8 cellular contexts compared by ENCODE assay signal in genomic region chr9:98989036-98990000, GRCh38. TPM values are rescaled to one million over a fixed set of nuclear protein-coding genes. Genes with fewer than 3 reads are reported as not detected.
DNase-seq lines count a peak whose midpoint lies in the region; ATAC-seq, FAIRE-seq and TF ChIP-seq lines count a peak whose summit lies in the region.

No MANE protein-coding gene starts in this region.

- peak; percentile 18 to 48 (median 41); a peak in 2 of 4 replicates for TF ChIP-seq CTCF in H1 (IDR thresholded peaks at IDR 0.05; ENCODE audit: control extremely low read depth in 1 of 3, insufficient read depth in 1 of 3, low read depth in 1 of 3, low read length in 3 of 3)
- TF ChIP-seq CTCF in omental fat pad (IDR thresholded peaks at IDR 0.05), result no peak
- no peak for TF ChIP-seq CTCF in GM10266 (IDR thresholded peaks at IDR 0.05; ENCODE audit: control insufficient read depth, insufficient read depth, low read depth, missing control alignments)

- no peaks in the 10 kb centered on the region for H4K20me1 ChIP-seq in H1 (replicated peaks in 1 of 2; ENCODE audit: control insufficient read depth in 1 of 2, insufficient read depth in 2 of 2, low read length in 2 of 2)

- CTCF ChIA-PET in H1 (lab: Charles Lee; ENCODE audit: partially characterized antibody), result interaction anchor here (0.8 to 3.8 kb wide), 15 partner anchors 9 to 174 kb away, joined by 3 to 27 read pairs (median 3); no protein-coding TSS in a partner anchor

- 0 out of 2 replicates have a peak overlapping the region, but pooled peaks have one; percentile 61 for H2BK15ac ChIP-seq in H1 (ENCODE audit: low read length)

- DNase-seq in Caki2 (ENCODE audit: low read depth) (peak; percentile 95), NCI-H460 (ENCODE audit: extremely low read depth, low read depth) (peak; percentile 88), H1 (ENCODE audit: low read depth in 1 of 2, low spot score in 2 of 2) (no peak), omental fat pad (ENCODE audit: low spot score) (peak; percentile 50), GM10266 (ENCODE audit: extremely low spot score) (no peak)

- TF ChIP-seq POLR2A in H1 (IDR thresholded peaks at IDR 0.05; ENCODE audit: control extremely low read depth in 1 of 2, low read depth in 2 of 2, low read length in 2 of 2), result no peak

- no peak overlapping the region for H3K9ac ChIP-seq in H1 (replicated peaks in 1 of 4; ENCODE audit: extremely low read depth in 1 of 4, low read depth in 3 of 4, low read length in 3 of 4)

- H3K79me1 ChIP-seq in H1 (ENCODE audit: low read depth, low read length), result no peaks in the 10 kb centered on the region

- H2BK5ac ChIP-seq in H1 (ENCODE audit: low read depth, low read length), result no peak overlapping the region

- no peaks in the 10 kb centered on the region for H3K79me2 ChIP-seq in H1 (ENCODE audit: control insufficient read depth in 1 of 2, insufficient read depth in 2 of 2, low read length in 2 of 2)

- in situ Hi-C loops in Caki2 (cut with HindIII; ENCODE audit: low pct_unique_long_range_greater_than_20kb, low sequenced_read_pairs), result no loop called here

- H2AK5ac ChIP-seq in H1 (ENCODE audit: low read depth, low read length), result no peak overlapping the region

- no peaks in the 10 kb centered on the region for H3K36me3 ChIP-seq in H1 (ENCODE audit: control insufficient read depth in 2 of 4, insufficient read depth in 4 of 4, low read length in 3 of 4)

- no peak overlapping the region for H2BK20ac ChIP-seq in H1 (ENCODE audit: low read length)

- ATAC-seq in omental fat pad (ENCODE audit: low FRiP score) (peak; percentile 78), HG03432 (IDR thresholded peaks at IDR 0.05; ENCODE audit: unreplicated experiment) (no peak), GM19328 (IDR thresholded peaks at IDR 0.05; ENCODE audit: unreplicated experiment) (no peak), GM18520 (IDR thresholded peaks at IDR 0.05; ENCODE audit: unreplicated experiment) (no peak)

- H3K23ac ChIP-seq in H1 (ENCODE audit: insufficient read length), result no peak overlapping the region

- H2BK120ac ChIP-seq in H1 (replicated peaks; ENCODE audit: low read depth, low read length), result no peak overlapping the region

- peaks cover 1% of the 10 kb centered on the region; the same call in 1 of the 2 replicates for H3K23me2 ChIP-seq in H1 (ENCODE audit: low read depth, low read length)

- H4K5ac ChIP-seq in H1 (ENCODE audit: insufficient read length, low read depth, low read length), result no peak overlapping the region

- H3K9me3 ChIP-seq in H1 (ENCODE audit: insufficient read depth in 2 of 2, low read depth in 1 of 2, low read length in 1 of 2), result peaks cover 7 to 17% of the 10 kb centered on the region in 2 experiments; a peak in 3 of 4 replicates

- no peak overlapping the region for H3K4ac ChIP-seq in H1 (replicated peaks; ENCODE audit: insufficient read length, low read depth, low read length)

- WGBS in H1 (ENCODE audit: extremely low coverage in 1 of 2, insufficient coverage in 1 of 2, insufficient read length in 1 of 2, insufficient replicate concordance in 2 of 2, low coverage in 1 of 2, low lambda C conversion rate in 2 of 2, missing lambda C conversion rate in 1 of 2), 2 experiments, result 77% methylated on average over 13 of the region's 13 CpGs; no CpG with 5 or more reads in 1 of the 2 experiments

- no peaks in the 10 kb centered on the region for H3K4me1 ChIP-seq in H1 (replicated peaks in 1 of 4; ENCODE audit: control insufficient read depth in 3 of 4, insufficient read depth in 4 of 4, low read length in 3 of 4)

- H4K8ac ChIP-seq in H1 (ENCODE audit: extremely low read depth, insufficient read depth, low read length), result no peak overlapping the region

- peak; percentile 28 for FAIRE-seq in H1 (lab: Jason Lieb, UNC)

- no peak overlapping the region for H3K27ac ChIP-seq in H1 (ENCODE audit: low read depth, low read length)

- H2BK12ac ChIP-seq in H1 (ENCODE audit: low read depth, low read length), result no peak overlapping the region

- no peak overlapping the region for H3K56ac ChIP-seq in H1 (replicated peaks; ENCODE audit: insufficient read length, low read depth, low read length)

- H4K91ac ChIP-seq in H1 (replicated peaks; ENCODE audit: insufficient read length, low read length), result no peak overlapping the region

- TF ChIP-seq RAD21 in H1 (IDR thresholded peaks at IDR 0.05 in 1 of 2, conservative IDR thresholded peaks at IDR 0.05 in 1 of 2; ENCODE audit: low read depth in 2 of 2, low read length in 2 of 2), result peak; percentile 27 to 53; a peak in 3 of 4 replicates

- no peak overlapping the region for H2AFZ ChIP-seq in H1 (ENCODE audit: low read length)

- H3K4me3 ChIP-seq in H1 (ENCODE audit: extremely low read depth in 1 of 4, insufficient read depth in 2 of 4, low read depth in 3 of 4, low read length in 4 of 4), result no peak overlapping the region

- POLR2A ChIA-PET in H1 (lab: Charles Lee; ENCODE audit: partially characterized antibody), result interaction anchor here (0.7 kb wide), 1 partner anchor 46 kb away, joined by 4 read pairs; no protein-coding TSS in a partner anchor

- H3K4me2 ChIP-seq in H1 (ENCODE audit: insufficient read depth in 1 of 2, low read depth in 2 of 2, low read length in 2 of 2), result no peak overlapping the region

- H3K18ac ChIP-seq in H1 (ENCODE audit: extremely low read depth, low read length), result no peak overlapping the region

- H3K14ac ChIP-seq in H1 (ENCODE audit: insufficient read length), result no peak overlapping the region

- H3K27me3 ChIP-seq in H1 (replicated peaks in 1 of 4; ENCODE audit: control insufficient read depth in 3 of 4, extremely low read depth in 1 of 4, insufficient read depth in 3 of 4, low read length in 3 of 4), result no peaks in the 10 kb centered on the region

- TF ChIP-seq EP300 in H1 (IDR thresholded peaks at IDR 0.05; ENCODE audit: borderline replicate concordance in 1 of 2, low read depth in 2 of 2, low read length in 2 of 2), result no peak

TF ChIP-seq in H1, 55 proteins besides CTCF, POLR2A, EP300 and RAD21:
- TF ChIP-seq RBBP5 (IDR thresholded peaks at IDR 0.05; ENCODE audit: borderline replicate concordance, low read depth, low read length) (no peak), USF2 (IDR thresholded peaks at IDR 0.05; ENCODE audit: low read length) (no peak), RNF2 (IDR thresholded peaks at IDR 0.05; ENCODE audit: borderline replicate concordance, low read depth, low read length, missing control alignments, poor library complexity, severe bottlenecking) (no peak), MAFK (IDR thresholded peaks at IDR 0.05; ENCODE audit: low read depth, low read length) (no peak), EGR1 (IDR thresholded peaks at IDR 0.05; ENCODE audit: borderline replicate concordance, low read depth, low read length) (no peak), POLR2AphosphoS5 (IDR thresholded peaks at IDR 0.05; ENCODE audit: low read depth, low read length) (no peak), KDM5A (IDR thresholded peaks at IDR 0.05; ENCODE audit: low read length) (no peak), SIRT6 (IDR thresholded peaks at IDR 0.05; ENCODE audit: low read length) (no peak), GABPA (IDR thresholded peaks at IDR 0.05; ENCODE audit: borderline replicate concordance, insufficient read depth, low read length) (no peak), CHD2 (IDR thresholded peaks at IDR 0.05; ENCODE audit: low read length) (no peak), MAX (IDR thresholded peaks at IDR 0.05) (no peak), TBP (IDR thresholded peaks at IDR 0.05; ENCODE audit: low read depth, low read length) (no peak), POU5F1 (IDR thresholded peaks at IDR 0.05; ENCODE audit: low read depth, low read length) (no peak), SP1 (IDR thresholded peaks at IDR 0.05; ENCODE audit: low read depth, low read length) (no peak), BCL11A (IDR thresholded peaks at IDR 0.05; ENCODE audit: low read depth in 2 of 2, low read length in 2 of 2) (no peak)
TF ChIP-seq in H1: peak in this region for 0.

RNA-seq across cellular contexts. Expression of gene COL15A1, which starts 45.6 kb away (rescaled TPM):
- not detected in 2 replicates for total RNA-seq in Caki2 (2014; rRNA removed; shearing (Covaris generic); ENCODE audit: low replicate concordance)
- 0.89 and 1.0 TPM in 2 replicates for total RNA-seq in NCI-H460 (2014; rRNA removed; shearing (Covaris generic))
- polyA plus RNA-seq in NCI-H460 (2014; cell fraction: nucleus; rRNA removed), result 0.12 and 0.65 TPM in 2 replicates
- total RNA-seq in H1 (2021; fragmentation: NEBNext Ultra II Directional; extraction: Animal tissue kit (Norgen Biotek cat#: 25700)), result 0.08 and 0.15 TPM in 2 replicates
- polyA plus RNA-seq in H1 (2011; rRNA removed), result 0.12 and 0.19 TPM in 2 replicates
- 0.13 TPM for polyA plus RNA-seq in H1 (2011; cell fraction: cytosol; rRNA removed)
- polyA plus RNA-seq in H1 (2011; cell fraction: nucleus; rRNA removed), result 1.2 TPM
- polyA plus RNA-seq in H1 (2012, experiment 1 of 2), result 0.08 to 0.29 TPM (median 0.09 TPM) in 3 of 4 replicates, not detected in the other
- 0.07 TPM for polyA plus RNA-seq in H1 (2012, experiment 2 of 2)
- polyA plus RNA-seq in H1 (2013, experiment 1 of 2), result 0.06 TPM
- 0.07 TPM for polyA plus RNA-seq in H1 (2013, experiment 2 of 2)
- 0.24 and 0.41 TPM in 2 replicates for polyA minus RNA-seq in H1 (2011; rRNA and poly(A)+ RNA removed)
- not detected for polyA minus RNA-seq in H1 (2011; cell fraction: cytosol; rRNA and poly(A)+ RNA removed)
- polyA minus RNA-seq in H1 (2011; cell fraction: nucleus; rRNA and poly(A)+ RNA removed), result 0.30 TPM
- 10 to 100 TPM; 20.7 to 98.5 (median 55.0) TPM for total RNA-seq in omental fat pad

Comparison
In these comparisons a context has a peak if more than half of its experiments do, and no peak if none do; other contexts are left out.
1. DNase-seq: peak in Caki2 (single experiment), NCI-H460 (single experiment) and omental fat pad (single experiment); none in H1 (0 of 2) and GM10266 (single experiment).
2. CTCF ChIP-seq: peak in H1 (3 of 3); none in omental fat pad (0 of 3) and GM10266 (single experiment).
3. RNA of gene COL15A1, which starts 45.6 kb away (total RNA-seq): 20.7 to 98.5 TPM in omental fat pad; 0.89 to 1.0 TPM in NCI-H460, 0.08 to 0.15 TPM in H1 and not detected in Caki2; every median in the first group is over 10 times any median in the second.